In genomic region chr5:83721878-83722779, GRCh38 we compare ENCODE assay signal across 8 cellular contexts. TPM values are rescaled to one million over a fixed set of nuclear protein-coding genes. Genes with fewer than 3 reads are reported as not detected.
DNase-seq lines count a peak whose midpoint lies in the region; ATAC-seq and TF ChIP-seq lines count a peak whose summit lies in the region.

No MANE protein-coding gene starts in this region.

- H3K9me3 ChIP-seq in BE2C (no peaks in the 10 kb centered on the region), NT2/D1 (ENCODE audit: insufficient read depth, low read length) (no peaks in the 10 kb centered on the region)

- no peaks in the 10 kb centered on the region for H3K27me3 ChIP-seq in BE2C
- H3K27me3 ChIP-seq in NT2/D1 (ENCODE audit: insufficient read depth, insufficient read length) = peaks cover 4% of the 10 kb centered on the region

- ATAC-seq in GM18511 (IDR thresholded peaks at IDR 0.05; ENCODE audit: unreplicated experiment) = peak; percentile 70
- peak; percentile 87 for ATAC-seq in HG03432 (IDR thresholded peaks at IDR 0.05; ENCODE audit: unreplicated experiment)
- ATAC-seq in stimulated activated effector memory CD8-positive, alpha-beta T cell treated with anti-CD3 and anti-CD28 coated beads, Interleukin-12 subunit alpha, Interleukin-12 subunit beta, amount 100 ng/mL, for 72 hours = peak; percentile 56

- H3K27ac Mint-ChIP-seq in stimulated activated effector memory CD8-positive, alpha-beta T cell treated with anti-CD3 and anti-CD28 coated beads, Interleukin-12 subunit alpha, Interleukin-12 subunit beta, amount 100 ng/mL, for 72 hours = no peak overlapping the region

- H3K9ac ChIP-seq in NT2/D1 (ENCODE audit: insufficient read length, low read depth) = peak overlapping the region; percentile 86

- H3K4me3 ChIP-seq in BE2C (ENCODE audit: low read depth, low read length) (peak overlapping the region; percentile 67), NT2/D1 (ENCODE audit: insufficient read length, low read depth) (peak overlapping the region; percentile 55)

- H3K4me1 Mint-ChIP-seq in stimulated activated effector memory CD8-positive, alpha-beta T cell treated with anti-CD3 and anti-CD28 coated beads, Interleukin-12 subunit alpha, Interleukin-12 subunit beta, amount 100 ng/mL, for 72 hours = peaks cover 10% of the 10 kb centered on the region

- peak overlapping the region; percentile 53 for H3K4me3 Mint-ChIP-seq in stimulated activated effector memory CD8-positive, alpha-beta T cell treated with anti-CD3 and anti-CD28 coated beads, Interleukin-12 subunit alpha, Interleukin-12 subunit beta, amount 100 ng/mL, for 72 hours

- H3K36me3 Mint-ChIP-seq in stimulated activated effector memory CD8-positive, alpha-beta T cell treated with anti-CD3 and anti-CD28 coated beads, Interleukin-12 subunit alpha, Interleukin-12 subunit beta, amount 100 ng/mL, for 72 hours = no peaks in the 10 kb centered on the region

- no peaks in the 10 kb centered on the region for H3K9me3 Mint-ChIP-seq in stimulated activated effector memory CD8-positive, alpha-beta T cell treated with anti-CD3 and anti-CD28 coated beads, Interleukin-12 subunit alpha, Interleukin-12 subunit beta, amount 100 ng/mL, for 72 hours

- H3K4me1 ChIP-seq in BE2C (peaks cover 18% of the 10 kb centered on the region), NT2/D1 (ENCODE audit: insufficient read depth, insufficient read length) (no peaks in the 10 kb centered on the region)

- DNase-seq in BE2C (peak; percentile 87), NT2/D1 (ENCODE audit: low read depth, low spot score) (peak; percentile 52), cerebellum (ENCODE audit: low spot score) (peak; percentile 70), kidney glomerular epithelial cell (lab: John Stamatoyannopoulos, UW) (peak; percentile 27), T-helper 9 cell (no peak)
- DNase-seq in stimulated activated effector memory CD8-positive, alpha-beta T cell treated with anti-CD3 and anti-CD28 coated beads, Interleukin-12 subunit alpha, Interleukin-12 subunit beta, amount 100 ng/mL, for 72 hours (ENCODE audit: low spot score in 2 of 2) = no peak

- peak; percentile 66 for TF ChIP-seq CTCF in BE2C (IDR thresholded peaks at IDR 0.05; ENCODE audit: low read depth, low read length)

- H3K36me3 ChIP-seq in BE2C (no peaks in the 10 kb centered on the region), NT2/D1 (ENCODE audit: insufficient read depth, insufficient read length, low read length) (no peaks in the 10 kb centered on the region)

RNA-seq across cellular contexts. Expression of gene HAPLN1, which starts 1.5 kb away (rescaled TPM):
- polyA plus RNA-seq in BE2C (2012; ENCODE audit: insufficient read depth, insufficient read length, low read depth) = 1.4 TPM
- 4.4 TPM for total RNA-seq in cerebellum

Comparison
In these comparisons a context has a peak if more than half of its experiments do, and no peak if none do; other contexts are left out.
1. DNase-seq: peak in BE2C (single experiment), NT2/D1 (single experiment), cerebellum (single experiment) and kidney glomerular epithelial cell (single experiment); none in stimulated activated effector memory CD8-positive, alpha-beta T cell treated with anti-CD3 and anti-CD28 coated beads, Interleukin-12 subunit alpha, Interleukin-12 subunit beta, amount 100 ng/mL, for 72 hours (0 of 2) and T-helper 9 cell (single experiment).
2. Peak in every context shown above with its lines, with median percentiles within 50 percentile points of each other: ATAC-seq.